Comparison of ENCODE assay signal across 1 cellular context in genomic region chr4:23885943-23886590, GRCh38.
TF ChIP-seq lines count a peak whose summit lies in the region.

No MANE protein-coding gene starts in this region.

TF ChIP-seq in GM23338, 12 proteins besides CTCF, POLR2A, EP300 and RAD21 (continued from another document):
- no peak for TF ChIP-seq REST (IDR thresholded peaks at IDR 0.05; ENCODE audit: unreplicated experiment)
